In genomic region chr19:41859618-41860418, GRCh38 we compare ENCODE assay signal across 8 cellular contexts. TPM values are rescaled to one million over a fixed set of nuclear protein-coding genes. Genes with fewer than 3 reads are reported as not detected.
A peak's percentile ranks its signal among the peaks of the same experiment; 100 is the strongest.
DNase-seq lines count a peak whose midpoint lies in the region; ATAC-seq and TF ChIP-seq lines count a peak whose summit lies in the region.

TSS of gene RPS19 (plus strand) at chr19:41860255. CDS start at chr19:41860775, 520 bp downstream.

- ATAC-seq in GM18511 (IDR thresholded peaks at IDR 0.05; ENCODE audit: unreplicated experiment): peak; percentile 82
- ATAC-seq in HG03039 (IDR thresholded peaks at IDR 0.05; ENCODE audit: unreplicated experiment): peak; percentile 81

- DNase-seq in NCI-H2081 (lab: John Stamatoyannopoulos, UW): peak; percentile 97 to 98
- peak; percentile 94 for DNase-seq in T1000 (lab: John Stamatoyannopoulos, UW)
- DNase-seq in astrocyte of the hippocampus (ENCODE audit: low read depth, low spot score): peak; percentile 99
- peak; percentile 97 for DNase-seq in hepatic stellate cell (ENCODE audit: low spot score)
- peak; percentile 96 for DNase-seq in renal cortical epithelial cell (ENCODE audit: low read depth)

- H3K27ac ChIP-seq in 22Rv1: peak within 1 kb of the TSS; percentile 90

- TF ChIP-seq CTCF in 22Rv1 (IDR thresholded peaks at IDR 0.05): peak; percentile 73

RNA-seq across cellular contexts. Expression of gene RPS19, which starts in this region (rescaled TPM):
- total RNA-seq in renal cortical epithelial cell: 1,170 and 2,293 TPM in 2 replicates

Comparison
In these comparisons a context has a peak if more than half of its experiments do, and no peak if none do; other contexts are left out.
1. Peak in every context shown above with its lines: DNase-seq, ATAC-seq and H3K27ac ChIP-seq.